In genomic region chr20:24764027-24764797, GRCh38 we compare ENCODE assay signal across 24 cellular contexts.
A peak's percentile ranks its signal among the peaks of the same experiment; 100 is the strongest.
DNase-seq lines count a peak whose midpoint lies in the region; ATAC-seq and TF ChIP-seq lines count a peak whose summit lies in the region.
"Had no signal": no experiment of that assay in that cellular context is flagged by ENCODE, and none has a peak within 500 bp of the region (broad histone marks: within the 10 kb centered on the region; RNA-seq: fewer than 3 reads in every experiment).

No MANE protein-coding gene starts in this region.

- no peak for TF ChIP-seq CTCF in colonic mucosa (IDR thresholded peaks at IDR 0.05)

- H3K79me1 ChIP-seq in neuronal stem cell (ENCODE audit: low read depth, low read length): peaks cover 1% of the 10 kb centered on the region

- H3K27me3 ChIP-seq in colonic mucosa (no peaks in the 10 kb centered on the region), neuronal stem cell (ENCODE audit: control insufficient read depth in 3 of 3, insufficient read depth in 3 of 3, low read depth in 1 of 3, low read length in 3 of 3) (peaks cover 0 to 4% (median 0%) of the 10 kb centered on the region in 3 experiments)

- no peak overlapping the region for H2BK15ac ChIP-seq in neuronal stem cell (ENCODE audit: low read length)

- intact Hi-C loops in colonic mucosa (cut with DNase I): no loop called here

- no peaks in the 10 kb centered on the region for H3K9me3 Mint-ChIP-seq in activated CD4-positive, alpha-beta T cell treated with anti-CD3 and anti-CD28 coated beads, Interleukin-2, amount 10 ng/mL, durations not matched to agents 7 days and 5 days

- no CpG with 5 or more reads among the region's 16 CpGs for WGBS in neuronal stem cell (ENCODE audit: extremely low coverage in 2 of 2, insufficient read length in 2 of 2, insufficient replicate concordance in 1 of 2), 2 donors

- peak overlapping the region; percentile 52 for H2AK5ac ChIP-seq in neuronal stem cell (ENCODE audit: low read depth, low read length)

- H2BK5ac ChIP-seq in neuronal stem cell (ENCODE audit: low read length): no peak overlapping the region

- H3K18ac ChIP-seq in neuronal stem cell (ENCODE audit: low read length): peak overlapping the region; percentile 31

- no peak for ATAC-seq in GM18861 (IDR thresholded peaks at IDR 0.05; ENCODE audit: unreplicated experiment)
- ATAC-seq: Panc1 had no signal

- no peak overlapping the region for H2BK12ac ChIP-seq in neuronal stem cell (ENCODE audit: low read length)

- no peaks in the 10 kb centered on the region for H3K36me3 ChIP-seq in colonic mucosa
- no peaks in the 10 kb centered on the region for H3K36me3 ChIP-seq in neuronal stem cell (replicated peaks in 1 of 2; ENCODE audit: control insufficient read depth in 2 of 2, insufficient read depth in 2 of 2, low read length in 2 of 2)

- no peak overlapping the region for H2BK120ac ChIP-seq in neuronal stem cell (ENCODE audit: low read depth, low read length)

- H2AFZ ChIP-seq in neuronal stem cell (ENCODE audit: low read length): no peak overlapping the region

- H3K14ac ChIP-seq in neuronal stem cell (ENCODE audit: low read length): no peak overlapping the region

- CTCF ChIA-PET in activated CD4-positive, alpha-beta T cell treated with anti-CD3 and anti-CD28 coated beads, Interleukin-2, amount 10 ng/mL, durations not matched to agents 7 days and 5 days (lab: Charles Lee): no interaction called here

- no peak overlapping the region for H3K4me2 ChIP-seq in neuronal stem cell (ENCODE audit: insufficient read depth, low read length, poor library complexity, severe bottlenecking)

- H3K9ac ChIP-seq in colonic mucosa (ENCODE audit: low read depth in 2 of 2, low read length in 2 of 2): no peak overlapping the region
- peak overlapping the region; percentile 44 for H3K9ac ChIP-seq in neuronal stem cell (ENCODE audit: low read depth, low read length, poor library complexity)

- H3K36me3 Mint-ChIP-seq in activated CD4-positive, alpha-beta T cell treated with anti-CD3 and anti-CD28 coated beads, Interleukin-2, amount 10 ng/mL, durations not matched to agents 7 days and 5 days (ENCODE audit: low read depth): no peaks in the 10 kb centered on the region
- H3K36me3 Mint-ChIP-seq: CD8-positive, alpha-beta memory T cell; IgD-negative memory B cell had no signal

- POLR2A ChIA-PET in activated CD4-positive, alpha-beta T cell treated with anti-CD3 and anti-CD28 coated beads, Interleukin-2, amount 10 ng/mL, durations not matched to agents 7 days and 5 days (lab: Charles Lee): no interaction called here

- no peak overlapping the region for H3K23ac ChIP-seq in neuronal stem cell (ENCODE audit: low read depth, low read length, poor library complexity)

- H3K27ac Mint-ChIP-seq in activated CD4-positive, alpha-beta T cell treated with anti-CD3 and anti-CD28 coated beads, Interleukin-2, amount 10 ng/mL, durations not matched to agents 7 days and 5 days: no peak overlapping the region
- H3K27ac Mint-ChIP-seq: CD8-positive, alpha-beta memory T cell; IgD-negative memory B cell had no signal

- H3K4me1 ChIP-seq in colonic mucosa (no peaks in the 10 kb centered on the region), neuronal stem cell (ENCODE audit: control insufficient read depth in 2 of 2, insufficient read depth in 1 of 2, low read depth in 1 of 2, low read length in 2 of 2) (peaks cover 0 to 6% of the 10 kb centered on the region in 2 donors)

- no peaks in the 10 kb centered on the region for H3K4me1 Mint-ChIP-seq in activated CD4-positive, alpha-beta T cell treated with anti-CD3 and anti-CD28 coated beads, Interleukin-2, amount 10 ng/mL, durations not matched to agents 7 days and 5 days
- H3K4me1 Mint-ChIP-seq: CD8-positive, alpha-beta memory T cell had no signal

- peaks cover 16% of the 10 kb centered on the region for H3K27me3 Mint-ChIP-seq in activated CD4-positive, alpha-beta T cell treated with anti-CD3 and anti-CD28 coated beads, Interleukin-2, amount 10 ng/mL, durations not matched to agents 7 days and 5 days

- H3K4ac ChIP-seq in neuronal stem cell (ENCODE audit: low read length): no peak overlapping the region

- no peak overlapping the region for H4K8ac ChIP-seq in neuronal stem cell (ENCODE audit: low read depth, low read length)

- in situ Hi-C loops in KBM-7 (cut with MboI; ENCODE audit: low pct_unique_long_range_greater_than_20kb, low sequenced_read_pairs): no loop called here

- H3K4me3 ChIP-seq in colonic mucosa: no peak overlapping the region
- H3K4me3 ChIP-seq in neuronal stem cell (ENCODE audit: low read length in 2 of 2): no peak overlapping the region

- peak; percentile 1 for DNase-seq in activated CD4-positive, alpha-beta T cell treated with anti-CD3 and anti-CD28 coated beads, Interleukin-2, amount 10 ng/mL, durations not matched to agents 7 days and 5 days
- no peak for DNase-seq in activated CD4-positive, alpha-beta T cell treated with anti-CD3 and anti-CD28 coated beads for 48 hours
- DNase-seq in colonic mucosa: peak; percentile 11
- no peak for DNase-seq in neuronal stem cell (ENCODE audit: low spot score)
- peak; percentile 33 for DNase-seq in ureter (ENCODE audit: low spot score)
- no peak for DNase-seq in mucosa of gallbladder (ENCODE audit: low spot score)
- no peak for DNase-seq in KBM-7
- DNase-seq: 8988T; Calu3; CD8-positive, alpha-beta memory T cell; EL; GF-D8; Karpas-422; NCI-H1694; NCI-H2081; NCI-H2171; NCI-H345; NCI-H524; NCI-H774; SIG-M5 had no signal

- H3K9me3 ChIP-seq in colonic mucosa (no peaks in the 10 kb centered on the region), neuronal stem cell (replicated peaks in 1 of 2; ENCODE audit: control insufficient read depth in 2 of 2, insufficient read depth in 1 of 2, low read depth in 1 of 2, low read length in 2 of 2) (peaks cover 0 to 3% of the 10 kb centered on the region in 2 donors)

- no peak overlapping the region for H3K27ac ChIP-seq in colonic mucosa
- H3K27ac ChIP-seq in neuronal stem cell (replicated peaks; ENCODE audit: low read length): no peak overlapping the region
- H3K27ac ChIP-seq: C4-2B had no signal

- H3K4me3 Mint-ChIP-seq in activated CD4-positive, alpha-beta T cell treated with anti-CD3 and anti-CD28 coated beads, Interleukin-2, amount 10 ng/mL, durations not matched to agents 7 days and 5 days: no peak overlapping the region
- H3K4me3 Mint-ChIP-seq: CD8-positive, alpha-beta memory T cell had no signal

- peak overlapping the region; percentile 46 for H4K91ac ChIP-seq in neuronal stem cell (ENCODE audit: low read depth, low read length, poor library complexity)

Comparison
In these comparisons a context has a peak if more than half of its experiments do, and no peak if none do; other contexts are left out.
1. DNase-seq: peak in activated CD4-positive, alpha-beta T cell treated with anti-CD3 and anti-CD28 coated beads, Interleukin-2, amount 10 ng/mL, durations not matched to agents 7 days and 5 days (single experiment), colonic mucosa (single experiment) and ureter (single experiment); none in activated CD4-positive, alpha-beta T cell treated with anti-CD3 and anti-CD28 coated beads for 48 hours (single experiment), neuronal stem cell (single experiment), mucosa of gallbladder (single experiment) and KBM-7 (single experiment).